30 cellular contexts compared by ENCODE assay signal in the genomic region with DNA sequence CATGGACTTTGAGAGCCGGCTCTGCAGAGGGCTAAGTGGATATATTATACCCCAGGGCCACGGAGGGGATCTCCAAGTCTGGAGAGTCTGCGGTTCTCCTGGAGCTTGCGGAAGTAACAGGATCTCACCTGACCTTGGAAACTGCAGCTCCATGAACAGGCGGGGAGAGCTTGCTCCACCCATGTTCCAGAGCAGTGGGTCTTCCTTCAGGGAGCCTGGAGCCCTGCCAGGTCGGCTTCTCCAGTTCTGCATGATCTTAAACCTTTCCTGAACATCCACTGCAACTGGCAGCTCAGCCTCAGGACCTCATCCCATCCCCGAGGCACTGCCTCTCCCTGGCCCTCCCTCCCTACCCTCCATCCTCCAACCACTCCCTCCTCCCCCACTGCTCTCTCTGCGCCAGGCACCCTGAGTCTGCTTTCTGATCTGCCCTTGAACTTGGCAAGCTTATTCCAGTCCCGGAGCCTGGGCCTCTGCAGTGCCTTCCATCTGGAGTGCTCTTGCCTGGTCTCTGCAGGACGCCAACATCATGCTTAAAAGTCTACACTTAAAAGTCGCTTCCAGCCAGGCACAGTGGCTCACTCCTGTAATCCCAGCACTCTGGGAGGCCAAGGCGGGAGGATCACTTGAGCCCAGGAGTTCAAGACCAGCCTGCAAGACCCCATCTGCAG. TPM values are rescaled to one million over a fixed set of nuclear protein-coding genes. Genes with fewer than 3 reads are reported as not detected.
"Had no signal": no experiment of that assay in that cellular context is flagged by ENCODE, and none has a peak within 500 bp of the region (broad histone marks: within the 10 kb centered on the region; RNA-seq: fewer than 3 reads in every experiment).

No MANE protein-coding gene starts in this region.

- H3K36me3 ChIP-seq: adrenal gland, ascending aorta, brain microvascular endothelial cell, lower lobe of right lung, sigmoid colon, uterus had no signal

- H3K9me3 ChIP-seq: adrenal gland, ascending aorta, mucosa of descending colon had no signal

- H3K27ac ChIP-seq: adrenal gland, ascending aorta, brain microvascular endothelial cell, foreskin keratinocyte, lower lobe of right lung, sigmoid colon, uterus had no signal

- H3K4me1 ChIP-seq: adrenal gland, ascending aorta, foreskin keratinocyte, lower lobe of right lung, sigmoid colon, uterus had no signal

- H3K27me3 ChIP-seq: adrenal gland, ascending aorta, brain microvascular endothelial cell, sigmoid colon, uterus had no signal

- ATAC-seq: activated CD4-positive, alpha-beta T cell treated with anti-CD3 and anti-CD28 coated beads for 36 hours; activated T-cell treated with anti-CD3 and anti-CD28 coated beads, Interleukin-2, amount 50 U/mL, for 4 hours; foreskin keratinocyte; lower lobe of right lung; mucosa of descending colon; stimulated activated memory B cell treated with anti-CD40 and anti-IgM and Interleukin-4, amounts not matched to agents 10 μg/mL and 1 μg/mL and 100 μg/mL, for 72 hours had no signal

- H3K4me3 ChIP-seq: adrenal gland, ascending aorta, lower lobe of right lung, mucosa of descending colon, sigmoid colon, smooth muscle cell, uterus had no signal

- DNase-seq: activated B cell treated with CpG ODN at 0.5 μM for 24 hours; activated CD4-positive, alpha-beta T cell treated with anti-CD3 and anti-CD28 coated beads for 36 hours; activated CD4-positive, alpha-beta T cell treated with anti-CD3 and anti-CD28 coated beads, Interleukin-2, amount 50 U/mL, for 4 hours; activated CD8-positive, alpha-beta memory T cell treated with anti-CD3 and anti-CD28 coated beads for 24 hours; activated CD8-positive, alpha-beta memory T cell treated with anti-CD3 and anti-CD28 coated beads, Interleukin-2, amount 50 U/mL, for 4 hours; activated naive CD4-positive, alpha-beta T cell; activated T-cell treated with anti-CD3 and anti-CD28 coated beads, Interleukin-2, amount 50 U/mL, for 4 hours; brain microvascular endothelial cell; central memory CD4-positive, alpha-beta T cell; effector memory CD4-positive, alpha-beta T cell; foreskin keratinocyte; hippocampal formation; lower lobe of right lung; mesendoderm; mucosa of descending colon; nucleus accumbens; sigmoid colon; stimulated activated CD4-positive, alpha-beta T cell treated with anti-CD3 and anti-CD28 coated beads, Interleukin-15, amount 100 ng/mL, for 24 hours; trophoblast cell; uterus had no signal

RNA-seq across cellular contexts. Expression of gene ATCAY, which starts 13.2 kb away (rescaled TPM):
- total RNA-seq: activated B cell treated with CpG ODN at 0.5 μM for 24 hours; activated T-cell treated with anti-CD3 and anti-CD28 coated beads, Interleukin-2, amount 50 U/mL, for 4 hours; activated T-helper 2 cell treated with anti-CD3 and anti-CD28 coated beads, Interferon-gamma antibody, Interleukin-2, Interleukin-4, amounts not matched to agents 10 μg/mL and 5 μg/mL and 100 μg/mL, durations not matched to agents 14 hours and 24 hours and 36 hours; ascending aorta; dermis microvascular lymphatic vessel endothelial cell; foreskin keratinocyte; glomerular endothelial cell; lower lobe of right lung had no signal
- polyA plus RNA-seq: esophagus, foreskin keratinocyte had no signal

RNA-seq across cellular contexts. Expression of gene ZFR2, which starts 24.8 kb away (rescaled TPM):
- total RNA-seq: ascending aorta, foreskin keratinocyte, uterus had no signal

RNA-seq across cellular contexts. Expression of gene NMRK2, which starts 39.2 kb away (rescaled TPM):
- total RNA-seq: activated B cell treated with CpG ODN at 0.5 μM for 24 hours; activated CD4-positive, alpha-beta T cell treated with anti-CD3 and anti-CD28 coated beads for 36 hours; activated T-cell treated with anti-CD3 and anti-CD28 coated beads, Interleukin-2, amount 50 U/mL, for 4 hours; activated T-helper 2 cell treated with anti-CD3 and anti-CD28 coated beads, Interferon-gamma antibody, Interleukin-2, Interleukin-4, amounts not matched to agents 10 μg/mL and 5 μg/mL and 100 μg/mL, durations not matched to agents 14 hours and 24 hours and 36 hours; ascending aorta; dermis microvascular lymphatic vessel endothelial cell; foreskin keratinocyte; glomerular endothelial cell; lower lobe of right lung; smooth muscle cell; temporal lobe had no signal
- polyA plus RNA-seq: foreskin keratinocyte, neural cell, smooth muscle cell had no signal
